1 cellular context compared by ENCODE assay signal in genomic region chr5:31193026-31193425, GRCh38.
TF ChIP-seq lines count a peak whose summit lies in the region.

No MANE protein-coding gene starts in this region.

TF ChIP-seq in SK-N-SH, 30 proteins besides CTCF, POLR2A, EP300 and RAD21 (continued from another document):
- TF ChIP-seq RXRA (IDR thresholded peaks at IDR 0.05; ENCODE audit: borderline replicate concordance, low read depth) (no peak), TEAD4 (IDR thresholded peaks at IDR 0.05; ENCODE audit: borderline replicate concordance, insufficient read depth) (no peak), CHD2 (IDR thresholded peaks at IDR 0.05; ENCODE audit: low read length, partially characterized antibody) (no peak), USF1 (IDR thresholded peaks at IDR 0.05; ENCODE audit: borderline replicate concordance, low read depth) (no peak), TCF12 (IDR thresholded peaks at IDR 0.05) (no peak), TAF1 (IDR thresholded peaks at IDR 0.05; ENCODE audit: borderline replicate concordance, low read depth, low read length) (no peak), NFIC (IDR thresholded peaks at IDR 0.05; ENCODE audit: borderline replicate concordance) (no peak), FOXJ3 (CRISPR knock-in tag; IDR thresholded peaks at IDR 0.05) (no peak)
